8 cellular contexts compared by ENCODE assay signal in the genomic region with DNA sequence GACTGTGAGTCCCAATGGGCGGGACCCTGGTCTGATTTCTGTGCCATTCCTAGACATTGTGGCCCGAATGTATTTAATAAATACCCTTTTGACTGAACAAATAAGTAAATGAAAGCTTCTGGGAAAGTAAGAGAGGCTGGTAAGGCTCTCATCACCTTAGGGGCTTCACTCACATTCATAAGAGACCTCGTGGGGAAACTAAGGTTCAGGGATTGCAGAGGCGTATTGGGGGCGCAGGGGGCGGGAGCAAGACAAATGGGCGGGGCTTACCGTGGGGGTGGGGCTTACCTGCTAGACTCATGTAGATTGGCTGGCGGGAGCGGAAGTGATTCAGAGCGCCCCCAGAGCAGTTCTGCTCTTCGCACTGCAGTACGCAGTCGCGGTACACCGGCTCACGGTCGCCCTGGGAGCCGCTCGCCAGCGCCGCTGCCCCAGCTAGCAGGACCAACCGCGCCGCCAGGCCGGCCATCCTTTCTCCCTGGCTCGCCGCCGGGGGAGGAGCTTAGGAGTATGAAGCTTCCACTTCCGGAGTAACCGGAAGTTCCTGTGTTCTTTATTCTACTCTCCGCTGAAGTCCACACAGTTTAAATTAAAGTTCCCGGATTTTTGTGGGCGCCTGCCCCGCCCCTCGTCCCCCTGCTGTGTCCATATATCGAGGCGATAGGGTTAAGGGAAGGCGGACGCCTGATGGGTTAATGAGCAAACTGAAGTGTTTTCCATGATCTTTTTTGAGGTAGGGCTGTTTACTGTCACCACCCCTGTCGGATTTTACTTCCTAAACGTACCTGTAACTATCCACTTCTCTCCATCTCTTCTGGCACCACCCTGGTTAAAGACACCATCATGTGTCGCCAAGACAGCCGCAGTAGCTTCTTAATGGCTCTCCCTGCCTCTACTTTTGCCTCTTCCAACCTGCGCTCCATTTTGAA.
DNase-seq lines count a peak whose midpoint lies in the region; ATAC-seq, FAIRE-seq and TF ChIP-seq lines count a peak whose summit lies in the region.

A gene with protein sequence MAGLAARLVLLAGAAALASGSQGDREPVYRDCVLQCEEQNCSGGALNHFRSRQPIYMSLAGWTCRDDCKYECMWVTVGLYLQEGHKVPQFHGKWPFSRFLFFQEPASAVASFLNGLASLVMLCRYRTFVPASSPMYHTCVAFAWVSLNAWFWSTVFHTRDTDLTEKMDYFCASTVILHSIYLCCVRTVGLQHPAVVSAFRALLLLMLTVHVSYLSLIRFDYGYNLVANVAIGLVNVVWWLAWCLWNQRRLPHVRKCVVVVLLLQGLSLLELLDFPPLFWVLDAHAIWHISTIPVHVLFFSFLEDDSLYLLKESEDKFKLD (minus strand): TSS at position 512 of the 929 bp plus-strand sequence. CDS start 43 bp downstream, at position 469.

- peak; percentile 88 for FAIRE-seq in GM18507 (lab: Jason Lieb, UNC)

- DNase-seq in GM18507 (ENCODE audit: extremely low spot score, insufficient read length, low read depth) = peak; percentile 88
- DNase-seq in NCI-H187 treated with DMSO at 0.1 percent for 48 hours (lab: John Stamatoyannopoulos, UW) = peak; percentile 54
- DNase-seq in T-helper 22 cell (ENCODE audit: low read depth) = peak; percentile 62
- DNase-seq in astrocyte of the cerebellum (ENCODE audit: low read depth) = peak; percentile 73
- DNase-seq in hippocampal formation (lab: John Stamatoyannopoulos, UW) = peak; percentile 87 to 91
- peak; percentile 98 for DNase-seq in retina
- DNase-seq in SW 1271 (lab: John Stamatoyannopoulos, UW) = no peak

- in situ Hi-C loops in astrocyte of the cerebellum (cut with HindIII; ENCODE audit: low sequenced_read_pairs) = no loop called here

- peak within 1 kb of the TSS; percentile 71 for H3K4me3 ChIP-seq in astrocyte of the cerebellum (ENCODE audit: low read depth, low read length)

- ATAC-seq in HG02970 (IDR thresholded peaks at IDR 0.05; ENCODE audit: low FRiP score, unreplicated experiment) = peak; percentile 84

- no peak for TF ChIP-seq CTCF in astrocyte of the cerebellum (IDR thresholded peaks at IDR 0.05; ENCODE audit: low read depth, low read length, missing control alignments)

Comparison
In these comparisons a context has a peak if more than half of its experiments do, and no peak if none do; other contexts are left out.
1. DNase-seq: peak in GM18507 (single experiment), NCI-H187 treated with DMSO at 0.1 percent for 48 hours (single experiment), T-helper 22 cell (single experiment), astrocyte of the cerebellum (single experiment), hippocampal formation (2 of 2) and retina (single experiment); none in SW 1271 (0 of 2).